21 cellular contexts compared by ENCODE assay signal in genomic region chr15:84834227-84834955, GRCh38. TPM values are rescaled to one million over a fixed set of nuclear protein-coding genes. Genes with fewer than 3 reads are reported as not detected.
DNase-seq lines count a peak whose midpoint lies in the region; ATAC-seq and TF ChIP-seq lines count a peak whose summit lies in the region.
"Had no signal": no experiment of that assay in that cellular context is flagged by ENCODE, and none has a peak within 500 bp of the region (broad histone marks: within the 10 kb centered on the region; RNA-seq: fewer than 3 reads in every experiment).

No MANE protein-coding gene starts in this region.

- no peak overlapping the region for H3K4me3 Mint-ChIP-seq in brain
- H3K4me3 Mint-ChIP-seq: CD4-positive, alpha-beta memory T cell; H9 had no signal

- no peaks in the 10 kb centered on the region for H3K27me3 ChIP-seq in cardiac muscle cell
- H3K27me3 ChIP-seq in neutrophil, result no peaks in the 10 kb centered on the region
- no peaks in the 10 kb centered on the region for H3K27me3 ChIP-seq in thoracic aorta (replicated peaks; ENCODE audit: insufficient read depth)
- H3K27me3 ChIP-seq: BLaER1, SJCRH30 had no signal

- H3K4me3 ChIP-seq in cardiac muscle cell (no peak overlapping the region), neutrophil (ENCODE audit: low read depth in 1 of 2, low read length in 1 of 2) (no peak overlapping the region), thoracic aorta (no peak overlapping the region)
- H3K4me3 ChIP-seq: A549, BLaER1, SJCRH30 had no signal

- intact Hi-C loops in cardiac septum (cut with DNase I), result no loop called here

- H3K4me1 Mint-ChIP-seq in brain, result peaks cover 36% of the 10 kb centered on the region
- H3K4me1 Mint-ChIP-seq: CD4-positive, alpha-beta memory T cell; H9 had no signal

- in situ Hi-C loops in ACHN (cut with HindIII; ENCODE audit: low pct_ligation_motif_present, low pct_unique_long_range_greater_than_20kb, low sequenced_read_pairs), result no loop called here

- H3K4me1 ChIP-seq in cardiac muscle cell (ENCODE audit: low read depth), result peaks cover 45% of the 10 kb centered on the region
- peaks cover 60 to 74% of the 10 kb centered on the region in 2 experiments for H3K4me1 ChIP-seq in neutrophil (ENCODE audit: control insufficient read depth in 1 of 2, insufficient read depth in 1 of 2, low read depth in 1 of 2, low read length in 1 of 2)
- H3K4me1 ChIP-seq in thoracic aorta (ENCODE audit: control insufficient read depth in 1 of 2, low read depth in 2 of 2), result peaks cover 13 to 93% of the 10 kb centered on the region in 2 donors
- H3K4me1 ChIP-seq: SJCRH30 had no signal

- ATAC-seq in thoracic aorta (ENCODE audit: insufficient number of reproducible peaks, low FRiP score, low read depth), result no peak

- H3K9me3 Mint-ChIP-seq in brain, result no peaks in the 10 kb centered on the region
- H3K9me3 Mint-ChIP-seq: CD4-positive, alpha-beta memory T cell; H9 had no signal

- H3K36me3 Mint-ChIP-seq in brain, result no peaks in the 10 kb centered on the region
- H3K36me3 Mint-ChIP-seq: CD4-positive, alpha-beta memory T cell had no signal

- H3K36me3 ChIP-seq in cardiac muscle cell (peaks cover 26% of the 10 kb centered on the region), neutrophil (no peaks in the 10 kb centered on the region), thoracic aorta (peaks cover 17% of the 10 kb centered on the region)
- H3K36me3 ChIP-seq: BLaER1 had no signal

- peak overlapping the region in 3 of 5 experiments; percentile 14 to 76 (median 44) for H3K27ac Mint-ChIP-seq in brain
- H3K27ac Mint-ChIP-seq: CD4-positive, alpha-beta memory T cell had no signal

- no peaks in the 10 kb centered on the region for H3K9me3 ChIP-seq in cardiac muscle cell (ENCODE audit: low read depth)
- no peaks in the 10 kb centered on the region for H3K9me3 ChIP-seq in neutrophil
- no peaks in the 10 kb centered on the region for H3K9me3 ChIP-seq in thoracic aorta
- H3K9me3 ChIP-seq: A549, BLaER1, SJCRH30 had no signal

- TF ChIP-seq CTCF in cardiac muscle cell (IDR thresholded peaks at IDR 0.05; ENCODE audit: low read depth, low read length), result no peak
- TF ChIP-seq CTCF in brain (conservative IDR thresholded peaks at IDR 0.05), result no peak
- TF ChIP-seq CTCF in neutrophil (IDR thresholded peaks at IDR 0.05), result no peak
- TF ChIP-seq CTCF in thoracic aorta (IDR thresholded peaks at IDR 0.05), result no peak

- peak overlapping the region; percentile 69 for H3K27ac ChIP-seq in cardiac muscle cell
- peak overlapping the region; percentile 46 for H3K27ac ChIP-seq in neutrophil
- peak overlapping the region; percentile 35 to 40 for H3K27ac ChIP-seq in thoracic aorta
- H3K27ac ChIP-seq: BLaER1, HL-60, KMS-11, SJCRH30 had no signal

- H3K27me3 Mint-ChIP-seq in brain, result peaks cover 8% of the 10 kb centered on the region

- DNase-seq in cardiac muscle cell (ENCODE audit: low read depth in 1 of 2, low spot score in 1 of 2) (no peak), cardiac septum (ENCODE audit: low spot score) (no peak), thoracic aorta (ENCODE audit: low spot score) (no peak), SIG-M5 treated with dmso at 0.1 percent for 504 hours (lab: John Stamatoyannopoulos, UW; ENCODE audit: unreplicated experiment) (no peak), ACHN (no peak)
- DNase-seq: CD4-positive, alpha-beta memory T cell; H9; NCI-H1694 treated with DMSO at 0.1 percent for 48 hours; NCI-H2107; NCI-H510A; NCI-H748 treated with DMSO at 0.1 percent for 48 hours; PC-3; RPMI8226; SJCRH30 had no signal

RNA-seq across cellular contexts. Expression of gene ALPK3, which starts 17.2 kb away (rescaled TPM):
- total RNA-seq in cardiac muscle cell (44.6 and 52.1 TPM in 2 replicates), cardiac septum (190 TPM), thoracic aorta (10 to 100 TPM; 56.9 to 81.1 TPM)
- polyA plus RNA-seq in cardiac muscle cell (16.6 and 19.2 TPM in 2 replicates), brain (ENCODE audit: insufficient read depth, low read depth, low replicate concordance) (18.0 TPM)

RNA-seq across cellular contexts. Expression of gene SLC28A1, which starts 50.1 kb away (rescaled TPM):
- total RNA-seq in cardiac muscle cell, result 0.24 and 0.81 TPM in 2 replicates
- polyA plus RNA-seq in cardiac muscle cell, result 0.41 and 0.45 TPM in 2 replicates
- total RNA-seq in cardiac septum, result 0.83 TPM
- not detected for polyA plus RNA-seq in brain (ENCODE audit: insufficient read depth, low read depth, low replicate concordance)
- total RNA-seq in thoracic aorta, result 1 to 10 TPM in 1 of 2 donors, under 1 TPM in 1; 0.41 to 1.6 TPM
- total RNA-seq: CD4-positive, alpha-beta memory T cell; HT1080; SJCRH30 had no signal
- polyA plus RNA-seq: CD4-positive, alpha-beta memory T cell had no signal
